ENCODE assay signal across 9 cellular contexts in genomic region chr2:727071-727470, GRCh38. TPM values are rescaled to one million over a fixed set of nuclear protein-coding genes. Genes with fewer than 3 reads are reported as not detected.
DNase-seq lines count a peak whose midpoint lies in the region; ATAC-seq and TF ChIP-seq lines count a peak whose summit lies in the region.
"Had no signal": no experiment of that assay in that cellular context is flagged by ENCODE, and none has a peak within 500 bp of the region (broad histone marks: within the 10 kb centered on the region; RNA-seq: fewer than 3 reads in every experiment).

No MANE protein-coding gene starts in this region.

- H3K4me1 ChIP-seq in uterus, result no peaks in the 10 kb centered on the region

- no peaks in the 10 kb centered on the region for H3K27me3 ChIP-seq in uterus

- DNase-seq in caudate nucleus (lab: John Stamatoyannopoulos, UW) (no peak), T-helper 1 cell (no peak), occipital lobe (lab: John Stamatoyannopoulos, UW) (no peak), uterus (no peak)
- DNase-seq: NCI-H146 had no signal

- H3K4me3 ChIP-seq in uterus, result no peak overlapping the region

- ATAC-seq in GM18517 (IDR thresholded peaks at IDR 0.05; ENCODE audit: unreplicated experiment), result peak; percentile 87
- ATAC-seq in GM19468 (IDR thresholded peaks at IDR 0.05; ENCODE audit: extremely low read depth, unreplicated experiment), result peak; percentile 91
- ATAC-seq in HG02938 (IDR thresholded peaks at IDR 0.05; ENCODE audit: unreplicated experiment), result peak; percentile 93
- peak; percentile 75 for ATAC-seq in HG03565 (IDR thresholded peaks at IDR 0.05; ENCODE audit: unreplicated experiment)

- H3K27ac ChIP-seq in caudate nucleus (ENCODE audit: low read depth, low read length) (no peak overlapping the region), uterus (no peak overlapping the region)

- TF ChIP-seq POLR2A in uterus (IDR thresholded peaks at IDR 0.05), result no peak

- intact Hi-C loops in uterus (cut with DNase I; ENCODE audit: low total_unique reads), result no loop called here

- TF ChIP-seq CTCF in uterus (IDR thresholded peaks at IDR 0.05), result no peak

- H3K36me3 ChIP-seq in uterus, result no peaks in the 10 kb centered on the region

- no peaks in the 10 kb centered on the region for H3K9me3 ChIP-seq in uterus

RNA-seq across cellular contexts. Expression of gene TMEM18, which starts 49.9 kb away (rescaled TPM):
- 19.8 TPM for total RNA-seq in occipital lobe
- total RNA-seq in uterus, result 10 to 100 TPM; 10.8 to 49.7 (median 34.3) TPM
